ENCODE assay signal across 15 cellular contexts in genomic region chr1:183287191-183287675, GRCh38.
A peak's percentile ranks its signal among the peaks of the same experiment; 100 is the strongest.
DNase-seq lines count a peak whose midpoint lies in the region; ATAC-seq and TF ChIP-seq lines count a peak whose summit lies in the region.
"Had no signal": no experiment of that assay in that cellular context is flagged by ENCODE, and none has a peak within 500 bp of the region (broad histone marks: within the 10 kb centered on the region; RNA-seq: fewer than 3 reads in every experiment).

No MANE protein-coding gene starts in this region.

- H3K27me3 ChIP-seq in left lung (no peaks in the 10 kb centered on the region), stomach smooth muscle (ENCODE audit: control insufficient read depth in 1 of 2, insufficient read depth in 2 of 2, low read length in 2 of 2) (no peaks in the 10 kb centered on the region)

- H3K4me3 ChIP-seq in left lung: no peak overlapping the region
- no peak overlapping the region for H3K4me3 ChIP-seq in stomach smooth muscle (ENCODE audit: low read length in 2 of 2)
- H3K4me3 ChIP-seq: K562, PC-9 had no signal

- H3K9me3 ChIP-seq in left lung: no peaks in the 10 kb centered on the region
- peaks cover 0 to 2% of the 10 kb centered on the region in 2 donors for H3K9me3 ChIP-seq in stomach smooth muscle (ENCODE audit: control insufficient read depth in 2 of 2, low read length in 2 of 2)

- H3K27ac Mint-ChIP-seq in activated T-cell treated with anti-CD3 and anti-CD28 coated beads, Interleukin-2, amount 50 U/mL, for 72 hours: no peak overlapping the region
- H3K27ac Mint-ChIP-seq: CD4-positive, CD25-positive, alpha-beta regulatory T cell had no signal

- peaks cover 7% of the 10 kb centered on the region for H3K27me3 Mint-ChIP-seq in activated T-cell treated with anti-CD3 and anti-CD28 coated beads, Interleukin-2, amount 50 U/mL, for 72 hours (ENCODE audit: low read depth)

- peak; percentile 52 for ATAC-seq in left lung
- no peak for ATAC-seq in activated T-cell treated with anti-CD3 and anti-CD28 coated beads, Interleukin-2, amount 50 U/mL, for 72 hours (replicated peaks in 1 of 2)
- no peak for ATAC-seq in GM21576 (IDR thresholded peaks at IDR 0.05; ENCODE audit: unreplicated experiment)
- ATAC-seq: K562 had no signal

- H3K4me1 Mint-ChIP-seq in activated T-cell treated with anti-CD3 and anti-CD28 coated beads, Interleukin-2, amount 50 U/mL, for 72 hours (ENCODE audit: low read depth): no peaks in the 10 kb centered on the region
- H3K4me1 Mint-ChIP-seq: CD4-positive, CD25-positive, alpha-beta regulatory T cell had no signal

- H3K27ac ChIP-seq in left lung (no peak overlapping the region), stomach smooth muscle (ENCODE audit: low read length) (peak overlapping the region; percentile 64)
- H3K27ac ChIP-seq: PC-9 had no signal

- no peaks in the 10 kb centered on the region for H3K9me3 Mint-ChIP-seq in activated T-cell treated with anti-CD3 and anti-CD28 coated beads, Interleukin-2, amount 50 U/mL, for 72 hours

- no peaks in the 10 kb centered on the region for H3K36me3 Mint-ChIP-seq in activated T-cell treated with anti-CD3 and anti-CD28 coated beads, Interleukin-2, amount 50 U/mL, for 72 hours (ENCODE audit: insufficient read depth in 2 of 2)
- H3K36me3 Mint-ChIP-seq: CD4-positive, CD25-positive, alpha-beta regulatory T cell had no signal

- H3K9ac ChIP-seq in stomach smooth muscle (ENCODE audit: low read length in 2 of 2): no peak overlapping the region

- intact Hi-C loops in left lung (cut with DNase I): no loop called here

- peaks cover under 1 to 3% of the 10 kb centered on the region in 2 donors for H3K4me1 ChIP-seq in left lung
- H3K4me1 ChIP-seq in stomach smooth muscle (ENCODE audit: control insufficient read depth, insufficient read depth, low read length): peaks cover 45% of the 10 kb centered on the region

- H3K4me3 Mint-ChIP-seq in activated T-cell treated with anti-CD3 and anti-CD28 coated beads, Interleukin-2, amount 50 U/mL, for 72 hours: no peak overlapping the region
- H3K4me3 Mint-ChIP-seq: CD4-positive, CD25-positive, alpha-beta regulatory T cell had no signal

- DNase-seq in OCI-M1 (lab: John Stamatoyannopoulos, UW) (peak; percentile 26), dermis microvascular lymphatic vessel endothelial cell (ENCODE audit: low read depth in 2 of 2) (peak; percentile 95 to 98), left lung (no peak), NCI-H510A treated with DMSO at 0.1 percent for 48 hours (lab: John Stamatoyannopoulos, UW) (no peak), midbrain (lab: John Stamatoyannopoulos, UW) (no peak)
- no peak for DNase-seq in activated T-cell treated with anti-CD3 and anti-CD28 coated beads, Interleukin-2, amount 50 U/mL, for 72 hours
- DNase-seq: CD4-positive, CD25-positive, alpha-beta regulatory T cell; GF-D8; kidney; PC-9; retina; T1000 had no signal

- H3K36me3 ChIP-seq in left lung (no peaks in the 10 kb centered on the region), stomach smooth muscle (ENCODE audit: control insufficient read depth in 2 of 2, insufficient read depth in 2 of 2, low read length in 2 of 2) (no peaks in the 10 kb centered on the region)

- no peak for TF ChIP-seq CTCF in left lung (IDR thresholded peaks at IDR 0.05)

Comparison
In these comparisons a context has a peak if more than half of its experiments do, and no peak if none do; other contexts are left out.
1. DNase-seq: peak in OCI-M1 (single experiment) and dermis microvascular lymphatic vessel endothelial cell (2 of 2); none in left lung (0 of 2), NCI-H510A treated with DMSO at 0.1 percent for 48 hours (single experiment), activated T-cell treated with anti-CD3 and anti-CD28 coated beads, Interleukin-2, amount 50 U/mL, for 72 hours (0 of 2) and midbrain (single experiment).